In the genomic region with DNA sequence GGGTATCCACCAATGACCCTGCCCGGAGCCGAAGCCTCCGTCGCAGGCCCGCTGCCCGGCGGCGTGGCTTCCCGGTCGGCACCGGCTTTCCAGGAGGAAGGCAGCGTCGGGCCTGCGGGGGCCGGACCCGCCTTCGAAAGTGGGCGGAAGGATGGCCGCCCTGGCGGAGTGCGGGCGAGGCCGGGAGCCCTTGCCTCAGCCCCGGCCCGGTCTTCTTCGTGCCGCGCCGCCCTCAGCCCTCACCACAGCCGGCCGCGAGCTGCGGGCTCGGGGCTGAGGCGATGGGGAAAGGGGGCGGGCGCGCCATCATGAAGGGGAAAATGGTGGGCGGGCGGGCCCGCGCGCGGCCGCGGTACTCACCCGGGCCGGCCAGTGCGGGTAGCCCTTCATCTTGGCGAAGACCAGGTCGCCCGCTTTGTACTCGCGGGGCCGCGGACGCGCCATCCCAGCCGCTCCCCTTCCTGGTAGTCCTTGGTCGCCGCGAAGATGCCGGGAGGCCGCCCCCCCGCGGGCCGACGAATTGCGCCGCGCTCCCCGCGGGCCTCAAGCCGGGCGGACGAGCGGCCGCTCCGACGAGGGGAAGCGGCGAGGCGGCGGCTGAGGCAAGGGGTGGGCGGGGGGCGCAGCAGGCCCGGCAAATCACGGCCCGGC, we compare ENCODE assay signal across 8 cellular contexts. TPM values are rescaled to one million over a fixed set of nuclear protein-coding genes. Genes with fewer than 3 reads are reported as not detected.
DNase-seq lines count a peak whose midpoint lies in the region; FAIRE-seq and TF ChIP-seq lines count a peak whose summit lies in the region.

No MANE protein-coding gene starts in this region.

- H4K8ac ChIP-seq in H9 (replicated peaks; ENCODE audit: insufficient read length, low read depth, low read length), result no peak overlapping the region

- 0 out of 2 replicates have a peak, but pooled peaks cover 2% of the 10 kb centered on the region for H3K36me3 ChIP-seq in SJCRH30
- H3K36me3 ChIP-seq in colonic mucosa, result no peaks in the 10 kb centered on the region
- H3K36me3 ChIP-seq in kidney (ENCODE audit: control insufficient read depth in 1 of 2, insufficient read depth in 2 of 2, low read length in 2 of 2), result no peaks in the 10 kb centered on the region

- WGBS in H9 (ENCODE audit: extremely low coverage, insufficient read length, low lambda C conversion rate), result no CpG with 5 or more reads among the region's 89 CpGs

- H3K4me1 ChIP-seq in H9 (ENCODE audit: insufficient read depth, low read length) (peaks cover 2% of the 10 kb centered on the region; the same call in 1 of the 2 replicates), SJCRH30 (no peaks in the 10 kb centered on the region), colonic mucosa (no peaks in the 10 kb centered on the region), kidney (ENCODE audit: control insufficient read depth in 1 of 2, insufficient read depth in 1 of 2, low read depth in 1 of 2, low read length in 2 of 2) (peaks cover 0 to 5% of the 10 kb centered on the region in 2 donors)

- H2BK12ac ChIP-seq in H9 (ENCODE audit: insufficient read length, low read depth, low read length), result no peak overlapping the region

- peak overlapping the region; percentile 57 for H4K91ac ChIP-seq in H9 (ENCODE audit: insufficient read length, low read depth, low read length)

- H4K20me1 ChIP-seq in H9 (ENCODE audit: control insufficient read depth, insufficient read depth, insufficient read length), result no peaks in the 10 kb centered on the region

- H3K18ac ChIP-seq in H9 (ENCODE audit: insufficient read length, low read depth, low read length), result peak overlapping the region; percentile 73

- H3K9me3 ChIP-seq in H9 (ENCODE audit: control insufficient read depth, low read depth, low read length), result no peaks in the 10 kb centered on the region
- H3K9me3 ChIP-seq in SJCRH30 (replicated peaks), result no peaks in the 10 kb centered on the region
- no peaks in the 10 kb centered on the region for H3K9me3 ChIP-seq in colonic mucosa
- H3K9me3 ChIP-seq in kidney (ENCODE audit: control insufficient read depth in 1 of 2, low read length in 2 of 2), result no peaks in the 10 kb centered on the region

- H3K27ac ChIP-seq in H9 (ENCODE audit: insufficient read length, low read depth, low read length) (no peak overlapping the region), SJCRH30 (peak overlapping the region; percentile 79), colonic mucosa (peak overlapping the region; percentile 60), kidney (ENCODE audit: low read depth in 2 of 2, low read length in 2 of 2) (peak overlapping the region; percentile 77 to 88)

- H3K4me1 Mint-ChIP-seq in H9, result peaks cover 34% of the 10 kb centered on the region in 2 experiments

- peak overlapping the region; percentile 81 for H3K14ac ChIP-seq in H9 (ENCODE audit: insufficient read depth, low read length)

- no peak overlapping the region for H3T11ph ChIP-seq in H9 (ENCODE audit: low read length)

- no peaks in the 10 kb centered on the region for H3K27me3 ChIP-seq in H9 (ENCODE audit: insufficient read depth, low read length)
- H3K27me3 ChIP-seq in SJCRH30, result no peaks in the 10 kb centered on the region
- no peaks in the 10 kb centered on the region for H3K27me3 ChIP-seq in colonic mucosa

- peak; percentile 8 for TF ChIP-seq CTCF in GM10266 (IDR thresholded peaks at IDR 0.05; ENCODE audit: control insufficient read depth, insufficient read depth, low read depth, missing control alignments)
- no peak for TF ChIP-seq CTCF in H9 (conservative IDR thresholded peaks at IDR 0.05)
- no peak for TF ChIP-seq CTCF in colonic mucosa (IDR thresholded peaks at IDR 0.05)
- TF ChIP-seq CTCF in kidney (IDR thresholded peaks at IDR 0.05; ENCODE audit: borderline replicate concordance, extremely low read depth, insufficient read depth), result no peak

- peaks cover 3% of the 10 kb centered on the region in 2 experiments; a peak in 2 of 5 replicates for H3K9me3 Mint-ChIP-seq in H9

- H3K23ac ChIP-seq in H9 (ENCODE audit: insufficient read length, low read depth, low read length), result no peak overlapping the region

- H2BK5ac ChIP-seq in H9 (ENCODE audit: insufficient read length, low read length), result no peak overlapping the region

- peak overlapping the region; percentile 75 for H3K9ac ChIP-seq in H9 (ENCODE audit: extremely low read depth, insufficient read length, low read length)
- H3K9ac ChIP-seq in colonic mucosa (ENCODE audit: low read depth in 2 of 2, low read length in 2 of 2), result peak overlapping the region; percentile 53 to 57
- peak overlapping the region; percentile 61 to 74 for H3K9ac ChIP-seq in kidney (ENCODE audit: low read length in 2 of 2)

- peak; percentile 64 for DNase-seq in GM10266 (ENCODE audit: extremely low spot score)
- peak; percentile 41 for DNase-seq in H9
- DNase-seq in SJCRH30, result peak; percentile 47 to 52
- DNase-seq in colonic mucosa, result peak; percentile 27
- DNase-seq in kidney, result peak; percentile 83
- peak; percentile 7 for DNase-seq in stimulated activated CD4-positive, alpha-beta T cell treated with anti-CD3 and anti-CD28 coated beads, Interleukin-4, amount 100 ng/mL, for 1 hour
- DNase-seq in kidney glomerular epithelial cell (lab: John Stamatoyannopoulos, UW), result no peak
- no peak for DNase-seq in T1000 (lab: John Stamatoyannopoulos, UW)

- H3K4me2 ChIP-seq in H9 (ENCODE audit: insufficient read depth, insufficient read length, low read length), result peak overlapping the region; percentile 90

- H3K4me3 Mint-ChIP-seq in H9, result peak overlapping the region; percentile 97 to 100

- no peak overlapping the region for H2BK20ac ChIP-seq in H9 (ENCODE audit: low read depth, low read length, poor library complexity, severe bottlenecking)

- H3K27me3 Mint-ChIP-seq in H9 (ENCODE audit: low read depth), result no peaks in the 10 kb centered on the region

- no peak overlapping the region for H2AK5ac ChIP-seq in H9 (ENCODE audit: insufficient read length, low read length)

- H3K36me3 Mint-ChIP-seq in H9 (ENCODE audit: insufficient read depth in 1 of 3, low read depth in 3 of 3), result peaks cover 0 to 3% (median 0%) of the 10 kb centered on the region in 3 experiments; a peak in 3 of 7 replicates

- peak overlapping the region; percentile 95 for H3K4me3 ChIP-seq in SJCRH30
- peak overlapping the region; percentile 76 for H3K4me3 ChIP-seq in colonic mucosa
- peak overlapping the region; percentile 68 to 79 for H3K4me3 ChIP-seq in kidney (ENCODE audit: low read length in 2 of 2)

- H3K56ac ChIP-seq in H9 (ENCODE audit: insufficient read length, low read depth, low read length), result no peak overlapping the region

- H3K79me1 ChIP-seq in H9 (ENCODE audit: insufficient read depth, low read depth, low read length, poor library complexity, severe bottlenecking), result no peaks in the 10 kb centered on the region

- FAIRE-seq in kidney (lab: Jason Lieb, UNC), result no peak

- no peak overlapping the region for H3K4ac ChIP-seq in H9 (ENCODE audit: low read depth, low read length)

- intact Hi-C loops in colonic mucosa (cut with DNase I), result loop anchor here (5.0 kb wide), 2 partner anchors 140 to 195 kb away; a partner anchor contains a TSS
- intact Hi-C loops in kidney (cut with DNase I), result no loop called here

- no peak overlapping the region for H2AFZ ChIP-seq in H9 (ENCODE audit: low read length)

- peaks cover 4% of the 10 kb centered on the region for H3K23me2 ChIP-seq in H9 (ENCODE audit: insufficient read length, low read depth, low read length, poor library complexity, severe bottlenecking)

- H2BK120ac ChIP-seq in H9 (ENCODE audit: low read depth, low read length, poor library complexity, severe bottlenecking), result no peak overlapping the region

- no peak overlapping the region for H4K5ac ChIP-seq in H9 (ENCODE audit: insufficient read length, low read depth, low read length)

- no peak overlapping the region for H3K27ac Mint-ChIP-seq in H9

- peaks cover 22% of the 10 kb centered on the region; the same call in 1 of the 2 replicates for H3K79me2 ChIP-seq in H9 (ENCODE audit: insufficient read depth, low read length)

- no peak overlapping the region for H2BK15ac ChIP-seq in H9 (ENCODE audit: low read depth, low read length)

RNA-seq across cellular contexts. Expression of a gene that starts 0.5 kb away (rescaled TPM):
- total RNA-seq in H9 (2021), result 120 and 122 TPM in 2 replicates
- 71.6 and 75.2 TPM in 2 replicates for total RNA-seq in SJCRH30 (2014; rRNA removed; shearing (Covaris generic))
- total RNA-seq in colonic mucosa, result 10 to 100 TPM; 16.2 to 16.7 TPM
- total RNA-seq in kidney, result 40.1 TPM
- 13.9 TPM for polyA plus RNA-seq in kidney (ENCODE audit: insufficient read depth, low read depth, low replicate concordance)

Comparison
In these comparisons a context has a peak if more than half of its experiments do, and no peak if none do; other contexts are left out.
1. DNase-seq: peak in GM10266 (single experiment), H9 (single experiment), SJCRH30 (2 of 2), colonic mucosa (single experiment), kidney (single experiment) and stimulated activated CD4-positive, alpha-beta T cell treated with anti-CD3 and anti-CD28 coated beads, Interleukin-4, amount 100 ng/mL, for 1 hour (single experiment); none in kidney glomerular epithelial cell (single experiment) and T1000 (single experiment).
2. Peak in every context shown above with its lines, with median percentiles within 50 percentile points of each other: H3K9ac ChIP-seq and H3K4me3 ChIP-seq.